Comparison of ENCODE assay signal across 1 cellular context in the genomic region with DNA sequence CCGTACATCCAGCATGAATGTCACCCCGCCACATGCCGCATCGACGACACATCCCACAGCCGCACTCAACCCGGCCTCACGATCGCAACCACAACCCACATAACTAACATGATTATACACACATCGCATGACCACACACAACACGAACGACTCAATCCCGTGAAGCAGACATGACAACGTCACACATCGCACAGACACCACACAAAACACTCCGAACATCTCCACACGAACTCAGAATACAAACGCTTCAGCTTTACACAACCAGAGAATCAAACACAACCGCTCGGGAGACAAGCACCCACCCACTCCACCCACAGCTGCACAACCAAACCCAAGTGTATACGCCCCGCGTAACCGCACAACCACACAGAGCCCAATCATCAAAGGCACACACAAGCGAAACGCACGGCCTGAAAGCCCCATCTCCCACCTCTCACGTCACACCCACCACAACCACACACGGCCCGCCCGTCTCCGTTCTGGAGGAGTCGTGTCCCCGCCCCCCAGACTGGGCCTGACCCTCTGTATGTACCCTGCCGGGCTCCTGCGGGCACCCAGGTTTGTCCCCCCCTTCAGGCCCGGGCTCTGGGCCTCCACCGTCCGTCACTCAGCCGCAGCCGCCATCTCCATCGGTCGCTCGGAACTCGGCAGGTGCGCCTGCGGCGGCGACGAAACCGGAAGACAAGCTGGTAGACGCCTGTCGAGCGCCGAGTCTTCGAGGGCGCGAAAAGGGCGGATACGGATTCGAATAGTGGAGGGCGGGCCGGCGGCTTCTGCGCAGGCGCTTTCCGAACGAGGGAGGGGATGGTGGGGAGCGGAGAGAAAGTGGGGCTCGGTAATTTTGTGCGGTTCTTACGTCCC.
TF ChIP-seq lines count a peak whose summit lies in the region.

A gene (minus strand): TSS at position 646 of the 861 bp plus-strand sequence. CDS start 3,028 bp downstream, outside the sequence.

TF ChIP-seq in HepG2, 621 proteins besides CTCF, POLR2A, EP300 and RAD21 (continued from another document and continues in another):
- TF ChIP-seq, protein P1, sequence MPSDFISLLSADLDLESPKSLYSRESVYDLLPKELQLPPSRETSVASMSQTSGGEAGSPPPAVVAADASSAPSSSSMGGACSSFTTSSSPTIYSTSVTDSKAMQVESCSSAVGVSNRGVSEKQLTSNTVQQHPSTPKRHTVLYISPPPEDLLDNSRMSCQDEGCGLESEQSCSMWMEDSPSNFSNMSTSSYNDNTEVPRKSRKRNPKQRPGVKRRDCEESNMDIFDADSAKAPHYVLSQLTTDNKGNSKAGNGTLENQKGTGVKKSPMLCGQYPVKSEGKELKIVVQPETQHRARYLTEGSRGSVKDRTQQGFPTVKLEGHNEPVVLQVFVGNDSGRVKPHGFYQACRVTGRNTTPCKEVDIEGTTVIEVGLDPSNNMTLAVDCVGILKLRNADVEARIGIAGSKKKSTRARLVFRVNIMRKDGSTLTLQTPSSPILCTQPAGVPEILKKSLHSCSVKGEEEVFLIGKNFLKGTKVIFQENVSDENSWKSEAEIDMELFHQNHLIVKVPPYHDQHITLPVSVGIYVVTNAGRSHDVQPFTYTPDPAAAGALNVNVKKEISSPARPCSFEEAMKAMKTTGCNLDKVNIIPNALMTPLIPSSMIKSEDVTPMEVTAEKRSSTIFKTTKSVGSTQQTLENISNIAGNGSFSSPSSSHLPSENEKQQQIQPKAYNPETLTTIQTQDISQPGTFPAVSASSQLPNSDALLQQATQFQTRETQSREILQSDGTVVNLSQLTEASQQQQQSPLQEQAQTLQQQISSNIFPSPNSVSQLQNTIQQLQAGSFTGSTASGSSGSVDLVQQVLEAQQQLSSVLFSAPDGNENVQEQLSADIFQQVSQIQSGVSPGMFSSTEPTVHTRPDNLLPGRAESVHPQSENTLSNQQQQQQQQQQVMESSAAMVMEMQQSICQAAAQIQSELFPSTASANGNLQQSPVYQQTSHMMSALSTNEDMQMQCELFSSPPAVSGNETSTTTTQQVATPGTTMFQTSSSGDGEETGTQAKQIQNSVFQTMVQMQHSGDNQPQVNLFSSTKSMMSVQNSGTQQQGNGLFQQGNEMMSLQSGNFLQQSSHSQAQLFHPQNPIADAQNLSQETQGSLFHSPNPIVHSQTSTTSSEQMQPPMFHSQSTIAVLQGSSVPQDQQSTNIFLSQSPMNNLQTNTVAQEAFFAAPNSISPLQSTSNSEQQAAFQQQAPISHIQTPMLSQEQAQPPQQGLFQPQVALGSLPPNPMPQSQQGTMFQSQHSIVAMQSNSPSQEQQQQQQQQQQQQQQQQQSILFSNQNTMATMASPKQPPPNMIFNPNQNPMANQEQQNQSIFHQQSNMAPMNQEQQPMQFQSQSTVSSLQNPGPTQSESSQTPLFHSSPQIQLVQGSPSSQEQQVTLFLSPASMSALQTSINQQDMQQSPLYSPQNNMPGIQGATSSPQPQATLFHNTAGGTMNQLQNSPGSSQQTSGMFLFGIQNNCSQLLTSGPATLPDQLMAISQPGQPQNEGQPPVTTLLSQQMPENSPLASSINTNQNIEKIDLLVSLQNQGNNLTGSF (CRISPR knock-in tag; IDR thresholded peaks at IDR 0.05): no peak
- TF ChIP-seq CCAR2 (optimal IDR thresholded peaks at IDR 0.05; ENCODE audit: low read depth, low read length): peak; percentile 85
- TF ChIP-seq ZSCAN20 (CRISPR knock-in tag; IDR thresholded peaks at IDR 0.05; ENCODE audit: borderline replicate concordance): no peak; the same call in 1 of the 2 replicates
- TF ChIP-seq POGZ (CRISPR knock-in tag; IDR thresholded peaks at IDR 0.05): peak; percentile 95
- TF ChIP-seq, protein P2, sequence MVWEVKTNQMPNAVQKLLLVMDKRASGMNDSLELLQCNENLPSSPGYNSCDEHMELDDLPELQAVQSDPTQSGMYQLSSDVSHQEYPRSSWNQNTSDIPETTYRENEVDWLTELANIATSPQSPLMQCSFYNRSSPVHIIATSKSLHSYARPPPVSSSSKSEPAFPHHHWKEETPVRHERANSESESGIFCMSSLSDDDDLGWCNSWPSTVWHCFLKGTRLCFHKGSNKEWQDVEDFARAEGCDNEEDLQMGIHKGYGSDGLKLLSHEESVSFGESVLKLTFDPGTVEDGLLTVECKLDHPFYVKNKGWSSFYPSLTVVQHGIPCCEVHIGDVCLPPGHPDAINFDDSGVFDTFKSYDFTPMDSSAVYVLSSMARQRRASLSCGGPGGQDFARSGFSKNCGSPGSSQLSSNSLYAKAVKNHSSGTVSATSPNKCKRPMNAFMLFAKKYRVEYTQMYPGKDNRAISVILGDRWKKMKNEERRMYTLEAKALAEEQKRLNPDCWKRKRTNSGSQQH (CRISPR knock-in tag; IDR thresholded peaks at IDR 0.05; ENCODE audit: low read depth): no peak; the same call in none of the 2 replicates
- TF ChIP-seq ZNF317 (CRISPR knock-in tag; IDR thresholded peaks at IDR 0.05): no peak
- TF ChIP-seq, protein P3, sequence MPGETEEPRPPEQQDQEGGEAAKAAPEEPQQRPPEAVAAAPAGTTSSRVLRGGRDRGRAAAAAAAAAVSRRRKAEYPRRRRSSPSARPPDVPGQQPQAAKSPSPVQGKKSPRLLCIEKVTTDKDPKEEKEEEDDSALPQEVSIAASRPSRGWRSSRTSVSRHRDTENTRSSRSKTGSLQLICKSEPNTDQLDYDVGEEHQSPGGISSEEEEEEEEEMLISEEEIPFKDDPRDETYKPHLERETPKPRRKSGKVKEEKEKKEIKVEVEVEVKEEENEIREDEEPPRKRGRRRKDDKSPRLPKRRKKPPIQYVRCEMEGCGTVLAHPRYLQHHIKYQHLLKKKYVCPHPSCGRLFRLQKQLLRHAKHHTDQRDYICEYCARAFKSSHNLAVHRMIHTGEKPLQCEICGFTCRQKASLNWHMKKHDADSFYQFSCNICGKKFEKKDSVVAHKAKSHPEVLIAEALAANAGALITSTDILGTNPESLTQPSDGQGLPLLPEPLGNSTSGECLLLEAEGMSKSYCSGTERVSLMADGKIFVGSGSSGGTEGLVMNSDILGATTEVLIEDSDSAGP (CRISPR knock-in tag; IDR thresholded peaks at IDR 0.05; ENCODE audit: borderline replicate concordance): peak; percentile 94
- TF ChIP-seq MED8 (CRISPR knock-in tag; IDR thresholded peaks at IDR 0.05; ENCODE audit: insufficient replicate concordance): peak; percentile 87
- no peak for TF ChIP-seq RORA (CRISPR knock-in tag; IDR thresholded peaks at IDR 0.05)
- TF ChIP-seq ZNF790 (CRISPR knock-in tag; IDR thresholded peaks at IDR 0.05; ENCODE audit: borderline replicate concordance): 0 out of 2 replicates have a peak, but pooled peaks have one; percentile 16
- TF ChIP-seq SATB2 (CRISPR knock-in tag; IDR thresholded peaks at IDR 0.05): peak; percentile 73; the same call in 1 of the 2 replicates
- no peak for TF ChIP-seq RFX3 (CRISPR knock-in tag; IDR thresholded peaks at IDR 0.05)
- TF ChIP-seq, protein P4, sequence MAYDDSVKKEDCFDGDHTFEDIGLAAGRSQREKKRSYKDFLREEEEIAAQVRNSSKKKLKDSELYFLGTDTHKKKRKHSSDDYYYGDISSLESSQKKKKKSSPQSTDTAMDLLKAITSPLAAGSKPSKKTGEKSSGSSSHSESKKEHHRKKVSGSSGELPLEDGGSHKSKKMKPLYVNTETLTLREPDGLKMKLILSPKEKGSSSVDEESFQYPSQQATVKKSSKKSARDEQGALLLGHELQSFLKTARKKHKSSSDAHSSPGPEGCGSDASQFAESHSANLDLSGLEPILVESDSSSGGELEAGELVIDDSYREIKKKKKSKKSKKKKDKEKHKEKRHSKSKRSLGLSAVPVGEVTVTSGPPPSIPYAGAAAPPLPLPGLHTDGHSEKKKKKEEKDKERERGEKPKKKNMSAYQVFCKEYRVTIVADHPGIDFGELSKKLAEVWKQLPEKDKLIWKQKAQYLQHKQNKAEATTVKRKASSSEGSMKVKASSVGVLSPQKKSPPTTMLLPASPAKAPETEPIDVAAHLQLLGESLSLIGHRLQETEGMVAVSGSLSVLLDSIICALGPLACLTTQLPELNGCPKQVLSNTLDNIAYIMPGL (CRISPR knock-in tag; IDR thresholded peaks at IDR 0.05; ENCODE audit: borderline replicate concordance in 1 of 2, low read depth in 1 of 2): peak; percentile 95 to 97
- TF ChIP-seq KLF16 (CRISPR knock-in tag; IDR thresholded peaks at IDR 0.05): peak in 1 of 2 experiments; percentile 98; a peak in 2 of 4 replicates
- TF ChIP-seq NAIF1 (CRISPR knock-in tag; IDR thresholded peaks at IDR 0.05; ENCODE audit: borderline replicate concordance): peak; percentile 61; the same call in 1 of the 2 replicates
- TF ChIP-seq ZNF354B (CRISPR knock-in tag; IDR thresholded peaks at IDR 0.05): peak; percentile 86; the same call in 1 of the 2 replicates
- TF ChIP-seq, protein P5, sequence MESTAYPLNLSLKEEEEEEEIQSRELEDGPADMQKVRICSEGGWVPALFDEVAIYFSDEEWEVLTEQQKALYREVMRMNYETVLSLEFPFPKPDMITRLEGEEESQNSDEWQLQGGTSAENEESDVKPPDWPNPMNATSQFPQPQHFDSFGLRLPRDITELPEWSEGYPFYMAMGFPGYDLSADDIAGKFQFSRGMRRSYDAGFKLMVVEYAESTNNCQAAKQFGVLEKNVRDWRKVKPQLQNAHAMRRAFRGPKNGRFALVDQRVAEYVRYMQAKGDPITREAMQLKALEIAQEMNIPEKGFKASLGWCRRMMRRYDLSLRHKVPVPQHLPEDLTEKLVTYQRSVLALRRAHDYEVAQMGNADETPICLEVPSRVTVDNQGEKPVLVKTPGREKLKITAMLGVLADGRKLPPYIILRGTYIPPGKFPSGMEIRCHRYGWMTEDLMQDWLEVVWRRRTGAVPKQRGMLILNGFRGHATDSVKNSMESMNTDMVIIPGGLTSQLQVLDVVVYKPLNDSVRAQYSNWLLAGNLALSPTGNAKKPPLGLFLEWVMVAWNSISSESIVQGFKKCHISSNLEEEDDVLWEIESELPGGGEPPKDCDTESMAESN (CRISPR knock-in tag; conservative IDR thresholded peaks at IDR 0.05): peak; percentile 97
- peak; percentile 99 for TF ChIP-seq POLR2AphosphoS2 (IDR thresholded peaks at IDR 0.05; ENCODE audit: low read depth, low read length)
- no peak for TF ChIP-seq HNF4A (CRISPR knock-in tag; IDR thresholded peaks at IDR 0.05)
- TF ChIP-seq HOXA7 (CRISPR knock-in tag; IDR thresholded peaks at IDR 0.05): peak; percentile 94
- peak; percentile 47; the same call in 1 of the 2 replicates for TF ChIP-seq NCOR1 (IDR thresholded peaks at IDR 0.05; ENCODE audit: borderline replicate concordance, low read length)
- TF ChIP-seq, protein P6, sequence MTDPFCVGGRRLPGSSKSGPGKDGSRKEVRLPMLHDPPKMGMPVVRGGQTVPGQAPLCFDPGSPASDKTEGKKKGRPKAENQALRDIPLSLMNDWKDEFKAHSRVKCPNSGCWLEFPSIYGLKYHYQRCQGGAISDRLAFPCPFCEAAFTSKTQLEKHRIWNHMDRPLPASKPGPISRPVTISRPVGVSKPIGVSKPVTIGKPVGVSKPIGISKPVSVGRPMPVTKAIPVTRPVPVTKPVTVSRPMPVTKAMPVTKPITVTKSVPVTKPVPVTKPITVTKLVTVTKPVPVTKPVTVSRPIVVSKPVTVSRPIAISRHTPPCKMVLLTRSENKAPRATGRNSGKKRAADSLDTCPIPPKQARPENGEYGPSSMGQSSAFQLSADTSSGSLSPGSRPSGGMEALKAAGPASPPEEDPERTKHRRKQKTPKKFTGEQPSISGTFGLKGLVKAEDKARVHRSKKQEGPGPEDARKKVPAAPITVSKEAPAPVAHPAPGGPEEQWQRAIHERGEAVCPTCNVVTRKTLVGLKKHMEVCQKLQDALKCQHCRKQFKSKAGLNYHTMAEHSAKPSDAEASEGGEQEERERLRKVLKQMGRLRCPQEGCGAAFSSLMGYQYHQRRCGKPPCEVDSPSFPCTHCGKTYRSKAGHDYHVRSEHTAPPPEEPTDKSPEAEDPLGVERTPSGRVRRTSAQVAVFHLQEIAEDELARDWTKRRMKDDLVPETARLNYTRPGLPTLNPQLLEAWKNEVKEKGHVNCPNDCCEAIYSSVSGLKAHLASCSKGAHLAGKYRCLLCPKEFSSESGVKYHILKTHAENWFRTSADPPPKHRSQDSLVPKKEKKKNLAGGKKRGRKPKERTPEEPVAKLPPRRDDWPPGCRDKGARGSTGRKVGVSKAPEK (CRISPR knock-in tag; IDR thresholded peaks at IDR 0.05; ENCODE audit: borderline replicate concordance): no peak
- TF ChIP-seq PHF20 (CRISPR knock-in tag; IDR thresholded peaks at IDR 0.05): peak; percentile 96
- TF ChIP-seq, protein P7, sequence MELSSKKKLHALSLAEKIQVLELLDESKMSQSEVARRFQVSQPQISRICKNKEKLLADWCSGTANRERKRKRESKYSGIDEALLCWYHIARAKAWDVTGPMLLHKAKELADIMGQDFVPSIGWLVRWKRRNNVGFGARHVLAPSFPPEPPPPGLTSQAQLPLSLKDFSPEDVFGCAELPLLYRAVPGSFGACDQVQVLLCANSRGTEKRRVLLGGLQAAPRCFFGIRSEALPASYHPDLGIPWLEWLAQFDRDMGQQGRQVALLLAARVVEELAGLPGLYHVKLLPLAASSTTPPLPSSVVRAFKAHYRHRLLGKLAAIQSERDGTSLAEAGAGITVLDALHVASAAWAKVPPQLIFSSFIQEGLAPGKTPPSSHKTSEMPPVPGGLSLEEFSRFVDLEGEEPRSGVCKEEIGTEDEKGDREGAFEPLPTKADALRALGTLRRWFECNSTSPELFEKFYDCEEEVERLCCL (CRISPR knock-in tag; IDR thresholded peaks at IDR 0.05; ENCODE audit: borderline replicate concordance): 0 out of 2 replicates have a peak, but pooled peaks have one; percentile 54
- TF ChIP-seq SRSF1 (optimal IDR thresholded peaks at IDR 0.05; ENCODE audit: low read depth, low read length): peak; percentile 93
- no peak for TF ChIP-seq MBD4 (IDR thresholded peaks at IDR 0.05; ENCODE audit: borderline replicate concordance, low read length)
- peak; percentile 99 for TF ChIP-seq ASH2L (IDR thresholded peaks at IDR 0.05; ENCODE audit: insufficient read length, low read depth, low read length)
- TF ChIP-seq, protein P8, sequence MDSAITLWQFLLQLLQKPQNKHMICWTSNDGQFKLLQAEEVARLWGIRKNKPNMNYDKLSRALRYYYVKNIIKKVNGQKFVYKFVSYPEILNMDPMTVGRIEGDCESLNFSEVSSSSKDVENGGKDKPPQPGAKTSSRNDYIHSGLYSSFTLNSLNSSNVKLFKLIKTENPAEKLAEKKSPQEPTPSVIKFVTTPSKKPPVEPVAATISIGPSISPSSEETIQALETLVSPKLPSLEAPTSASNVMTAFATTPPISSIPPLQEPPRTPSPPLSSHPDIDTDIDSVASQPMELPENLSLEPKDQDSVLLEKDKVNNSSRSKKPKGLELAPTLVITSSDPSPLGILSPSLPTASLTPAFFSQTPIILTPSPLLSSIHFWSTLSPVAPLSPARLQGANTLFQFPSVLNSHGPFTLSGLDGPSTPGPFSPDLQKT (CRISPR knock-in tag; IDR thresholded peaks at IDR 0.05; ENCODE audit: borderline replicate concordance): peak; percentile 86; the same call in 1 of the 2 replicates
- peak; percentile 95 for TF ChIP-seq ZNF501 (CRISPR knock-in tag; IDR thresholded peaks at IDR 0.05)
- TF ChIP-seq ZBTB7B (CRISPR knock-in tag; IDR thresholded peaks at IDR 0.05): peak; percentile 73; the same call in 1 of the 2 replicates
- TF ChIP-seq SMAD3 (CRISPR knock-in tag; IDR thresholded peaks at IDR 0.05): peak; percentile 96
- TF ChIP-seq, protein P9, sequence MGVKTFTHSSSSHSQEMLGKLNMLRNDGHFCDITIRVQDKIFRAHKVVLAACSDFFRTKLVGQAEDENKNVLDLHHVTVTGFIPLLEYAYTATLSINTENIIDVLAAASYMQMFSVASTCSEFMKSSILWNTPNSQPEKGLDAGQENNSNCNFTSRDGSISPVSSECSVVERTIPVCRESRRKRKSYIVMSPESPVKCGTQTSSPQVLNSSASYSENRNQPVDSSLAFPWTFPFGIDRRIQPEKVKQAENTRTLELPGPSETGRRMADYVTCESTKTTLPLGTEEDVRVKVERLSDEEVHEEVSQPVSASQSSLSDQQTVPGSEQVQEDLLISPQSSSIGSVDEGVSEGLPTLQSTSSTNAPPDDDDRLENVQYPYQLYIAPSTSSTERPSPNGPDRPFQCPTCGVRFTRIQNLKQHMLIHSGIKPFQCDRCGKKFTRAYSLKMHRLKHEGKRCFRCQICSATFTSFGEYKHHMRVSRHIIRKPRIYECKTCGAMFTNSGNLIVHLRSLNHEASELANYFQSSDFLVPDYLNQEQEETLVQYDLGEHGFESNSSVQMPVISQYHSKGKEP (CRISPR knock-in tag; IDR thresholded peaks at IDR 0.05): no peak
- TF ChIP-seq HNF4G (IDR thresholded peaks at IDR 0.05; ENCODE audit: borderline replicate concordance, low read depth, low read length): no peak
- TF ChIP-seq HNF4G (CRISPR knock-in tag; IDR thresholded peaks at IDR 0.05; ENCODE audit: borderline replicate concordance, low read depth): no peak
